Comparison of ENCODE assay signal across 21 cellular contexts in genomic region chr18:61984293-61984692, GRCh38.
"Had no signal": no experiment of that assay in that cellular context is flagged by ENCODE, and none has a peak within 500 bp of the region (broad histone marks: within the 10 kb centered on the region; RNA-seq: fewer than 3 reads in every experiment).

No MANE protein-coding gene starts in this region.

- ATAC-seq: left colon; mucosa of descending colon; naive thymus-derived CD8-positive, alpha-beta T cell; stimulated activated memory B cell treated with anti-CD40 and anti-IgM and Interleukin-4, amounts not matched to agents 10 μg/mL and 1 μg/mL and 100 μg/mL, for 72 hours; upper lobe of right lung had no signal

- H3K27ac ChIP-seq: hepatocyte, neural progenitor cell, ovary, upper lobe of right lung had no signal

- H3K4me1 ChIP-seq: upper lobe of right lung had no signal

- H3K4me2 ChIP-seq: hepatocyte, neural progenitor cell had no signal

- H3K79me2 ChIP-seq: hepatocyte had no signal

- H3K9ac ChIP-seq: neural progenitor cell had no signal

- H3K4me3 ChIP-seq: dorsolateral prefrontal cortex, hepatocyte, mucosa of descending colon, neural progenitor cell, ovary, tibial nerve, upper lobe of right lung had no signal

- DNase-seq: central memory CD4-positive, alpha-beta T cell; cortex of kidney; dorsolateral prefrontal cortex; effector CD8-positive, alpha-beta T cell; foreskin melanocyte; head of caudate nucleus; kidney; left colon; mammary epithelial cell; mucosa of descending colon; naive thymus-derived CD8-positive, alpha-beta T cell; nucleus accumbens; ovary; right cardiac atrium; small intestine; stimulated activated CD4-positive, alpha-beta T cell treated with anti-CD3 and anti-CD28 coated beads, Interleukin-4, amount 100 ng/mL, for 1 hour; upper lobe of right lung had no signal

- H3K36me3 ChIP-seq: neural progenitor cell, ovary, tibial nerve, upper lobe of right lung had no signal

- H3K27me3 ChIP-seq: dorsolateral prefrontal cortex, hepatocyte, neural progenitor cell, ovary, tibial nerve, upper lobe of right lung had no signal

- H2AFZ ChIP-seq: hepatocyte, neural progenitor cell had no signal

- FAIRE-seq: kidney, small intestine had no signal

- H3K9me3 ChIP-seq: mucosa of descending colon, ovary, tibial nerve, upper lobe of right lung had no signal
